Comparison of ENCODE assay signal across 12 cellular contexts in the genomic region with DNA sequence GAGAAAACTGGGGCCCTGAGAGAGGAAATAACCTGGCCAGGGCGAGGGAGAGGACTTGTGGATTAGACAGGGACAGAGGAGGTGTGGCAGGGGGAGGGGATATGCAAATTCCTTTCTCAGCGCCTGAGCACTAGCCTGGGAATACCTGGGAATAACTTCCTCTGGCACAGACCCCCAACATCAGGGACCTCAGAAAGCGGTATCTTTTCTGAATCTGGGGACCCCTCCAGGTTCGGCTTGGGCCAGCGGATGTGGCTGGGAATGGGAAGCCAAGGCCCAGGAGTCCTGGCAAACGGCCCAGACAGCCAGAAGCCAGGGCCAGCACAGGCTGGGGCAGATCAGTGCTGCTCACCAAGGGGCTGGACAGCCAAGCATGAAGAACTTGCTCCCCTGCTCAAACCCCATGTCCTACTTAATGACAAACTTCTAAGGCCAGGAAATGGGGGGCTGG. TPM values are rescaled to one million over a fixed set of nuclear protein-coding genes. Genes with fewer than 3 reads are reported as not detected.
DNase-seq lines count a peak whose midpoint lies in the region; ATAC-seq and TF ChIP-seq lines count a peak whose summit lies in the region.
"Had no signal": no experiment of that assay in that cellular context is flagged by ENCODE, and none has a peak within 500 bp of the region (broad histone marks: within the 10 kb centered on the region; RNA-seq: fewer than 3 reads in every experiment).

No MANE protein-coding gene starts in this region.

- H3K4me1 ChIP-seq in GM23338 (ENCODE audit: insufficient read depth) (peaks cover 25% of the 10 kb centered on the region), left ventricle myocardium inferior (peaks cover 9% of the 10 kb centered on the region)
- H3K4me1 ChIP-seq: breast epithelium had no signal

- intact Hi-C loops in left ventricle myocardium inferior (cut with micrococcal nuclease) = loop anchor here (5.0 to 10.0 kb wide), 3 partner anchors 69 to 131 kb away; a partner anchor contains a TSS
- intact Hi-C loops in activated CD4-positive, alpha-beta T cell treated with anti-CD3 and anti-CD28 coated beads, Interleukin-2, amount 10 ng/mL, durations not matched to agents 24 days and 14 days (cut with micrococcal nuclease) = loop anchor here (5.0 kb wide), 2 partner anchors 111 to 286 kb away; a partner anchor contains a TSS

- H3K27ac Mint-ChIP-seq in GM23338 = no peak overlapping the region
- no peak overlapping the region for H3K27ac Mint-ChIP-seq in activated CD4-positive, alpha-beta T cell treated with anti-CD3 and anti-CD28 coated beads, Interleukin-2, amount 10 ng/mL, durations not matched to agents 24 days and 14 days

- no peaks in the 10 kb centered on the region for H3F3A ChIP-seq in GM23338 (replicated peaks; ENCODE audit: low read depth)

- peak overlapping the region; percentile 75 for H3K4me2 ChIP-seq in GM23338

- no peaks in the 10 kb centered on the region for H3K27me3 ChIP-seq in GM23338 (ENCODE audit: insufficient read depth)
- no peaks in the 10 kb centered on the region for H3K27me3 ChIP-seq in WERI-Rb-1 (ENCODE audit: insufficient read depth, low read depth, severe bottlenecking)
- no peaks in the 10 kb centered on the region for H3K27me3 ChIP-seq in left ventricle myocardium inferior (ENCODE audit: low read depth)
- H3K27me3 ChIP-seq: breast epithelium had no signal

- H3K4me3 ChIP-seq in GM23338 = no peak overlapping the region
- H3K4me3 ChIP-seq in WERI-Rb-1 (ENCODE audit: low read depth, low read length) = no peak overlapping the region
- no peak overlapping the region for H3K4me3 ChIP-seq in left ventricle myocardium inferior
- H3K4me3 ChIP-seq: breast epithelium had no signal

- H3K27me3 Mint-ChIP-seq in GM23338 (ENCODE audit: insufficient read depth, low read depth, poor library complexity) = peaks cover 9% of the 10 kb centered on the region
- H3K27me3 Mint-ChIP-seq in activated CD4-positive, alpha-beta T cell treated with anti-CD3 and anti-CD28 coated beads, Interleukin-2, amount 10 ng/mL, durations not matched to agents 24 days and 14 days = peaks cover 3% of the 10 kb centered on the region

- no peaks in the 10 kb centered on the region for H3K9me3 ChIP-seq in WERI-Rb-1 (ENCODE audit: severe bottlenecking)
- H3K9me3 ChIP-seq in left ventricle myocardium inferior (replicated peaks) = no peaks in the 10 kb centered on the region
- H3K9me3 ChIP-seq: breast epithelium had no signal

- DNase-seq in GM23338 (ENCODE audit: low spot score) (peak; percentile 87), WERI-Rb-1 (peak; percentile 37), left ventricle myocardium inferior (peak; percentile 57), pons (ENCODE audit: low spot score) (peak; percentile 51)
- no peak for DNase-seq in activated CD4-positive, alpha-beta T cell treated with anti-CD3 and anti-CD28 coated beads, Interleukin-2, amount 10 ng/mL, durations not matched to agents 24 days and 14 days
- DNase-seq in activated naive CD4-positive, alpha-beta T cell (lab: John Stamatoyannopoulos, UW) = no peak
- DNase-seq: DMS 273 treated with DMSO at 0.1 percent for 48 hours, HCEC 1CT, NCI-H2171 had no signal

- no peaks in the 10 kb centered on the region for H3K36me3 ChIP-seq in GM23338 (ENCODE audit: insufficient read depth)
- H3K36me3 ChIP-seq in WERI-Rb-1 = no peaks in the 10 kb centered on the region
- no peaks in the 10 kb centered on the region for H3K36me3 ChIP-seq in left ventricle myocardium inferior
- H3K36me3 ChIP-seq: breast epithelium had no signal

- H3K4me3 Mint-ChIP-seq in GM23338 = no peak overlapping the region
- H3K4me3 Mint-ChIP-seq in activated CD4-positive, alpha-beta T cell treated with anti-CD3 and anti-CD28 coated beads, Interleukin-2, amount 10 ng/mL, durations not matched to agents 24 days and 14 days = no peak overlapping the region

- H4K20me1 ChIP-seq in GM23338 (replicated peaks; ENCODE audit: insufficient read depth) = no peaks in the 10 kb centered on the region

- TF ChIP-seq CTCF in GM23338 (conservative IDR thresholded peaks at IDR 0.05; ENCODE audit: low read depth in 2 of 2) = no peak
- TF ChIP-seq CTCF in WERI-Rb-1 (IDR thresholded peaks at IDR 0.05; ENCODE audit: low read depth, low read length) = no peak
- TF ChIP-seq CTCF in left ventricle myocardium inferior (IDR thresholded peaks at IDR 0.05; ENCODE audit: borderline replicate concordance) = no peak

- H3K79me2 ChIP-seq in GM23338 (replicated peaks; ENCODE audit: insufficient read depth) = no peaks in the 10 kb centered on the region

- no peaks in the 10 kb centered on the region for H3K9me2 ChIP-seq in GM23338 (ENCODE audit: insufficient read depth)

- peak; percentile 72 for ATAC-seq in GM23338
- no peak for ATAC-seq in GM18909 (IDR thresholded peaks at IDR 0.05; ENCODE audit: poor library complexity, unreplicated experiment)
- ATAC-seq in HG02759 (IDR thresholded peaks at IDR 0.05; ENCODE audit: unreplicated experiment) = no peak

- peak overlapping the region; percentile 84 for H2AFZ ChIP-seq in GM23338

- H3K4me1 Mint-ChIP-seq in GM23338 = peaks cover 30% of the 10 kb centered on the region
- peaks cover 3% of the 10 kb centered on the region for H3K4me1 Mint-ChIP-seq in activated CD4-positive, alpha-beta T cell treated with anti-CD3 and anti-CD28 coated beads, Interleukin-2, amount 10 ng/mL, durations not matched to agents 24 days and 14 days

- H3K36me3 Mint-ChIP-seq in GM23338 (ENCODE audit: low read depth) = no peaks in the 10 kb centered on the region
- no peaks in the 10 kb centered on the region for H3K36me3 Mint-ChIP-seq in activated CD4-positive, alpha-beta T cell treated with anti-CD3 and anti-CD28 coated beads, Interleukin-2, amount 10 ng/mL, durations not matched to agents 24 days and 14 days (ENCODE audit: low read depth)

- H3K27ac ChIP-seq in GM23338 (ENCODE audit: low read depth) (peak overlapping the region; percentile 91), WERI-Rb-1 (no peak overlapping the region), left ventricle myocardium inferior (replicated peaks) (no peak overlapping the region)
- H3K27ac ChIP-seq: breast epithelium had no signal

- H3K9me3 Mint-ChIP-seq in GM23338 = peaks cover 9% of the 10 kb centered on the region; the same call in 2 of the 3 replicates
- H3K9me3 Mint-ChIP-seq in activated CD4-positive, alpha-beta T cell treated with anti-CD3 and anti-CD28 coated beads, Interleukin-2, amount 10 ng/mL, durations not matched to agents 24 days and 14 days = no peaks in the 10 kb centered on the region

TF ChIP-seq in GM23338, 12 proteins besides CTCF, POLR2A, EP300 and RAD21:
- no peak for TF ChIP-seq POLR2AphosphoS5 (IDR thresholded peaks at IDR 0.05; ENCODE audit: low read depth)
- TF ChIP-seq, protein P1, sequence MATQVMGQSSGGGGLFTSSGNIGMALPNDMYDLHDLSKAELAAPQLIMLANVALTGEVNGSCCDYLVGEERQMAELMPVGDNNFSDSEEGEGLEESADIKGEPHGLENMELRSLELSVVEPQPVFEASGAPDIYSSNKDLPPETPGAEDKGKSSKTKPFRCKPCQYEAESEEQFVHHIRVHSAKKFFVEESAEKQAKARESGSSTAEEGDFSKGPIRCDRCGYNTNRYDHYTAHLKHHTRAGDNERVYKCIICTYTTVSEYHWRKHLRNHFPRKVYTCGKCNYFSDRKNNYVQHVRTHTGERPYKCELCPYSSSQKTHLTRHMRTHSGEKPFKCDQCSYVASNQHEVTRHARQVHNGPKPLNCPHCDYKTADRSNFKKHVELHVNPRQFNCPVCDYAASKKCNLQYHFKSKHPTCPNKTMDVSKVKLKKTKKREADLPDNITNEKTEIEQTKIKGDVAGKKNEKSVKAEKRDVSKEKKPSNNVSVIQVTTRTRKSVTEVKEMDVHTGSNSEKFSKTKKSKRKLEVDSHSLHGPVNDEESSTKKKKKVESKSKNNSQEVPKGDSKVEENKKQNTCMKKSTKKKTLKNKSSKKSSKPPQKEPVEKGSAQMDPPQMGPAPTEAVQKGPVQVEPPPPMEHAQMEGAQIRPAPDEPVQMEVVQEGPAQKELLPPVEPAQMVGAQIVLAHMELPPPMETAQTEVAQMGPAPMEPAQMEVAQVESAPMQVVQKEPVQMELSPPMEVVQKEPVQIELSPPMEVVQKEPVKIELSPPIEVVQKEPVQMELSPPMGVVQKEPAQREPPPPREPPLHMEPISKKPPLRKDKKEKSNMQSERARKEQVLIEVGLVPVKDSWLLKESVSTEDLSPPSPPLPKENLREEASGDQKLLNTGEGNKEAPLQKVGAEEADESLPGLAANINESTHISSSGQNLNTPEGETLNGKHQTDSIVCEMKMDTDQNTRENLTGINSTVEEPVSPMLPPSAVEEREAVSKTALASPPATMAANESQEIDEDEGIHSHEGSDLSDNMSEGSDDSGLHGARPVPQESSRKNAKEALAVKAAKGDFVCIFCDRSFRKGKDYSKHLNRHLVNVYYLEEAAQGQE (IDR thresholded peaks at IDR 0.05; ENCODE audit: unreplicated experiment) = no peak
- TF ChIP-seq JUNB (IDR thresholded peaks at IDR 0.05; ENCODE audit: unreplicated experiment) = no peak
- TF ChIP-seq NANOG (IDR thresholded peaks at IDR 0.05; ENCODE audit: borderline replicate concordance) = no peak
TF ChIP-seq in GM23338: peak in this region for 0.

RNA-seq across cellular contexts. Expression of a gene that starts 9.2 kb away (rescaled TPM):
- 7.3 and 10.0 TPM in 2 replicates for total RNA-seq in GM23338 (2014; rRNA removed; shearing (Covaris generic))
- 1.9 TPM in 2 replicates for polyA plus RNA-seq in GM23338 (2016; fragmentation: Nextera tagmentation; extraction: Ambion mirVana)
- total RNA-seq in left ventricle myocardium inferior = 0.25 TPM
- not detected in 2 replicates for total RNA-seq in activated CD4-positive, alpha-beta T cell treated with anti-CD3 and anti-CD28 coated beads, Interleukin-2, amount 10 ng/mL, durations not matched to agents 24 days and 14 days

RNA-seq across cellular contexts. Expression of a gene that starts 20.8 kb away (rescaled TPM):
- 10.3 and 12.5 TPM in 2 replicates for total RNA-seq in GM23338 (2014; rRNA removed; shearing (Covaris generic))
- polyA plus RNA-seq in GM23338 (2016; fragmentation: Nextera tagmentation; extraction: Ambion mirVana) = 5.0 and 5.4 TPM in 2 replicates
- total RNA-seq in left ventricle myocardium inferior = 115 TPM
- 74.1 and 75.9 TPM in 2 replicates for total RNA-seq in activated CD4-positive, alpha-beta T cell treated with anti-CD3 and anti-CD28 coated beads, Interleukin-2, amount 10 ng/mL, durations not matched to agents 24 days and 14 days

RNA-seq across cellular contexts. Expression of a gene that starts 55.9 kb away (rescaled TPM):
- 47.0 and 59.4 TPM in 2 replicates for total RNA-seq in GM23338 (2014; rRNA removed; shearing (Covaris generic))
- polyA plus RNA-seq in GM23338 (2016; fragmentation: Nextera tagmentation; extraction: Ambion mirVana) = 68.6 and 73.8 TPM in 2 replicates
- total RNA-seq in left ventricle myocardium inferior = 24.6 TPM
- 57.6 and 62.2 TPM in 2 replicates for total RNA-seq in activated CD4-positive, alpha-beta T cell treated with anti-CD3 and anti-CD28 coated beads, Interleukin-2, amount 10 ng/mL, durations not matched to agents 24 days and 14 days

Comparison
In these comparisons a context has a peak if more than half of its experiments do, and no peak if none do; other contexts are left out.
1. DNase-seq: peak in GM23338 (single experiment), WERI-Rb-1 (single experiment), left ventricle myocardium inferior (single experiment) and pons (single experiment); none in activated CD4-positive, alpha-beta T cell treated with anti-CD3 and anti-CD28 coated beads, Interleukin-2, amount 10 ng/mL, durations not matched to agents 24 days and 14 days (single experiment) and activated naive CD4-positive, alpha-beta T cell (0 of 4).